8 cellular contexts compared by ENCODE assay signal in genomic region chr9:129802833-129803678, GRCh38. TPM values are rescaled to one million over a fixed set of nuclear protein-coding genes. Genes with fewer than 3 reads are reported as not detected.
DNase-seq lines count a peak whose midpoint lies in the region; ATAC-seq and TF ChIP-seq lines count a peak whose summit lies in the region.

Gene TOR1B, plus strand, starts transcription at chr9:129803184. Its CDS starts 29 bp downstream, at chr9:129803213.

- TF ChIP-seq CTCF in WERI-Rb-1 (IDR thresholded peaks at IDR 0.05; ENCODE audit: low read depth, low read length) = no peak
- TF ChIP-seq CTCF in breast epithelium (IDR thresholded peaks at IDR 0.05) = no peak

- peak within 1 kb of the TSS; percentile 63; the same call in 1 of the 2 replicates for H3K9ac ChIP-seq in iPS-20b (ENCODE audit: low read depth, low read length)

- H3K27me3 ChIP-seq in ACC112 (ENCODE audit: insufficient read depth, low read length) (no peaks in the 10 kb centered on the region), WERI-Rb-1 (ENCODE audit: insufficient read depth, low read depth, severe bottlenecking) (no peaks in the 10 kb centered on the region), breast epithelium (no peaks in the 10 kb centered on the region), iPS-20b (ENCODE audit: insufficient read depth, low read length) (no peaks in the 10 kb centered on the region)

- H3K4me3 ChIP-seq in ACC112 (ENCODE audit: low read depth, low read length) (peak within 1 kb of the TSS; percentile 85), WERI-Rb-1 (ENCODE audit: low read depth, low read length) (peak within 1 kb of the TSS; percentile 80), breast epithelium (peak within 1 kb of the TSS; percentile 90 to 95 (median 92)), iPS-20b (ENCODE audit: low read length) (peak within 1 kb of the TSS; percentile 80), skin epidermis (peak within 1 kb of the TSS; percentile 47 to 98 (median 90))

- peak; percentile 68 for DNase-seq in NCI-H2196 treated with DMSO at 0.1 percent for 48 hours (lab: John Stamatoyannopoulos, UW; ENCODE audit: unreplicated experiment)
- peak; percentile 96 for DNase-seq in WERI-Rb-1
- DNase-seq in breast epithelium (ENCODE audit: low spot score in 2 of 2) = peak; percentile 92 to 94

- ATAC-seq in GM18870 (IDR thresholded peaks at IDR 0.05; ENCODE audit: unreplicated experiment) (peak; percentile 59), HG03135 (IDR thresholded peaks at IDR 0.05; ENCODE audit: unreplicated experiment) (peak; percentile 90)

- H3K36me3 ChIP-seq in ACC112 (ENCODE audit: insufficient read depth, low read length) = peaks cover 7% of the 10 kb centered on the region; the same call in 1 of the 2 replicates
- H3K36me3 ChIP-seq in WERI-Rb-1 = peaks cover 27% of the 10 kb centered on the region
- no peaks in the 10 kb centered on the region for H3K36me3 ChIP-seq in breast epithelium
- peaks cover 16% of the 10 kb centered on the region for H3K36me3 ChIP-seq in iPS-20b (ENCODE audit: insufficient read depth, low read depth, low read length)

- H2AFZ ChIP-seq in ACC112 (ENCODE audit: low read length, unreplicated experiment) = peak within 1 kb of the TSS; percentile 54

- H3K79me2 ChIP-seq in ACC112 (ENCODE audit: control insufficient read depth, insufficient read depth, low read length, unreplicated experiment) = peaks cover 10% of the 10 kb centered on the region

- H3K4me1 ChIP-seq in ACC112 (ENCODE audit: control insufficient read depth, insufficient read depth, low read length, unreplicated experiment) (peaks cover 6% of the 10 kb centered on the region), breast epithelium (peaks cover 0 to 4% of the 10 kb centered on the region in 2 donors), iPS-20b (ENCODE audit: insufficient read depth, low read length) (peaks cover 4% of the 10 kb centered on the region; the same call in 1 of the 2 replicates)

- intact Hi-C loops in breast epithelium (cut with DNase I; ENCODE audit: low total_unique reads) = no loop called here

- TF ChIP-seq POLR2A in breast epithelium (IDR thresholded peaks at IDR 0.05) = peak; percentile 31

- 0 out of 2 replicates have a peak within 1 kb of the TSS, but pooled peaks have one; percentile 10 for H3K27ac ChIP-seq in ACC112 (ENCODE audit: low read depth, low read length)
- H3K27ac ChIP-seq in WERI-Rb-1 = peak within 1 kb of the TSS; percentile 46
- peak within 1 kb of the TSS; percentile 87 for H3K27ac ChIP-seq in breast epithelium
- H3K27ac ChIP-seq in iPS-20b (ENCODE audit: low read length) = no peak within 1 kb of the TSS
- H3K27ac ChIP-seq in skin epidermis = peak within 1 kb of the TSS in 20 of 21 experiments; percentile 65 to 89 (median 84)

- H3K9me3 ChIP-seq in WERI-Rb-1 (ENCODE audit: severe bottlenecking) (no peaks in the 10 kb centered on the region), breast epithelium (no peaks in the 10 kb centered on the region), iPS-20b (ENCODE audit: insufficient read depth, low read depth, low read length) (no peaks in the 10 kb centered on the region)

RNA-seq across cellular contexts. Expression of gene TOR1B, which starts in this region (rescaled TPM):
- 10 to 100 TPM; 22.6 to 26.7 (median 23.9) TPM for total RNA-seq in breast epithelium
